ENCODE assay signal across 13 cellular contexts in genomic region chr19:49071860-49072547, GRCh38. TPM values are rescaled to one million over a fixed set of nuclear protein-coding genes. Genes with fewer than 3 reads are reported as not detected.
DNase-seq lines count a peak whose midpoint lies in the region; ATAC-seq and TF ChIP-seq lines count a peak whose summit lies in the region.
"Had no signal": no experiment of that assay in that cellular context is flagged by ENCODE, and none has a peak within 500 bp of the region (broad histone marks: within the 10 kb centered on the region; RNA-seq: fewer than 3 reads in every experiment).

No MANE protein-coding gene starts in this region.

- no peak overlapping the region for H3K27ac Mint-ChIP-seq in stimulated activated naive CD8-positive, alpha-beta T cell treated with anti-CD3 and anti-CD28 coated beads, Interleukin-15, amount 100 ng/mL, for 72 hours
- H3K27ac Mint-ChIP-seq in activated B cell treated with CpG ODN at 0.5 μM for 24 hours (no peak overlapping the region), immature natural killer cell (no peak overlapping the region)

- TF ChIP-seq CTCF in activated B cell treated with CpG ODN at 0.5 μM for 24 hours (IDR thresholded peaks at IDR 0.05), result no peak
- TF ChIP-seq CTCF in upper lobe of right lung (IDR thresholded peaks at IDR 0.05), result no peak

- H3K36me3 ChIP-seq in upper lobe of right lung, result no peaks in the 10 kb centered on the region

- CTCF ChIA-PET in activated B cell treated with CpG ODN at 0.5 μM for 24 hours (lab: Charles Lee), result no interaction called here

- peaks cover 12% of the 10 kb centered on the region for H3K4me1 Mint-ChIP-seq in stimulated activated naive CD8-positive, alpha-beta T cell treated with anti-CD3 and anti-CD28 coated beads, Interleukin-15, amount 100 ng/mL, for 72 hours
- H3K4me1 Mint-ChIP-seq in activated B cell treated with CpG ODN at 0.5 μM for 24 hours (peaks cover 19% of the 10 kb centered on the region), immature natural killer cell (peaks cover 19% of the 10 kb centered on the region in 2 donors)

- POLR2A ChIA-PET in activated B cell treated with CpG ODN at 0.5 μM for 24 hours (lab: Charles Lee), result interaction anchor here (0.6 kb wide), 1 partner anchor 128 kb away, joined by 3 read pairs; no protein-coding TSS in a partner anchor

- peak overlapping the region in 1 of 2 donors; percentile 16 for H3K4me3 Mint-ChIP-seq in stimulated activated naive CD8-positive, alpha-beta T cell treated with anti-CD3 and anti-CD28 coated beads, Interleukin-15, amount 100 ng/mL, for 72 hours
- no peak overlapping the region for H3K4me3 Mint-ChIP-seq in activated B cell treated with CpG ODN at 0.5 μM for 24 hours
- peak overlapping the region in 3 of 5 donors; percentile 40 to 53 (median 44) for H3K4me3 Mint-ChIP-seq in immature natural killer cell

- no peak overlapping the region for H3K4me3 ChIP-seq in upper lobe of right lung

- intact Hi-C loops in activated B cell treated with CpG ODN at 0.5 μM for 24 hours (cut with micrococcal nuclease) (no loop called here), upper lobe of right lung (cut with DNase I) (no loop called here)

- no peaks in the 10 kb centered on the region for H3K9me3 ChIP-seq in upper lobe of right lung

- peaks cover 64% of the 10 kb centered on the region for H3K27me3 ChIP-seq in upper lobe of right lung

- ATAC-seq in stimulated activated naive CD8-positive, alpha-beta T cell treated with anti-CD3 and anti-CD28 coated beads, Interleukin-15, Interleukin-2, amounts not matched to agents 100 U/mL and 50 U/mL, for 24 hours, result no peak
- no peak for ATAC-seq in stimulated activated naive CD8-positive, alpha-beta T cell treated with anti-CD3 and anti-CD28 coated beads, Interleukin-15, amount 100 ng/mL, for 72 hours
- ATAC-seq in activated B cell treated with CpG ODN at 0.5 μM for 24 hours (ENCODE audit: low read depth) (peak; percentile 28), upper lobe of right lung (peak; percentile 44), HG02981 (IDR thresholded peaks at IDR 0.05; ENCODE audit: unreplicated experiment) (no peak)

- peak; percentile 30 for DNase-seq in stimulated activated naive CD8-positive, alpha-beta T cell treated with anti-CD3 and anti-CD28 coated beads, Interleukin-15, Interleukin-2, amounts not matched to agents 100 U/mL and 50 U/mL, for 24 hours
- DNase-seq in stimulated activated naive CD8-positive, alpha-beta T cell treated with anti-CD3 and anti-CD28 coated beads, Interleukin-15, amount 100 ng/mL, for 72 hours, result no peak
- DNase-seq in activated B cell treated with CpG ODN at 0.5 μM for 24 hours (no peak), immature natural killer cell (no peak), upper lobe of right lung (peak; percentile 71), RKO (ENCODE audit: low spot score) (no peak), HT-29 (ENCODE audit: low spot score) (no peak)
- DNase-seq: DND-41, NCI-H1105 treated with DMSO at 0.1 percent for 48 hours, OCI-M1 had no signal

- no peaks in the 10 kb centered on the region for H3K4me1 ChIP-seq in upper lobe of right lung

- H3K27ac ChIP-seq in upper lobe of right lung, result no peak overlapping the region

- peaks cover 92% of the 10 kb centered on the region for H3K27me3 Mint-ChIP-seq in stimulated activated naive CD8-positive, alpha-beta T cell treated with anti-CD3 and anti-CD28 coated beads, Interleukin-15, amount 100 ng/mL, for 72 hours
- H3K27me3 Mint-ChIP-seq in activated B cell treated with CpG ODN at 0.5 μM for 24 hours, result peaks cover 59% of the 10 kb centered on the region
- peaks cover 10 to 39% (median 21%) of the 10 kb centered on the region in 3 donors for H3K27me3 Mint-ChIP-seq in immature natural killer cell (ENCODE audit: low read depth in 3 of 3)

- H3K36me3 Mint-ChIP-seq in activated B cell treated with CpG ODN at 0.5 μM for 24 hours (ENCODE audit: low read depth) (no peaks in the 10 kb centered on the region), immature natural killer cell (peaks cover 0 to 10% (median 9%) of the 10 kb centered on the region in 3 donors)

- H3K9me3 Mint-ChIP-seq in stimulated activated naive CD8-positive, alpha-beta T cell treated with anti-CD3 and anti-CD28 coated beads, Interleukin-15, amount 100 ng/mL, for 72 hours, result peaks cover 5 to 16% of the 10 kb centered on the region in 2 donors
- H3K9me3 Mint-ChIP-seq in activated B cell treated with CpG ODN at 0.5 μM for 24 hours (no peaks in the 10 kb centered on the region), immature natural killer cell (peaks cover 0 to 11% (median 0%) of the 10 kb centered on the region in 6 donors)

RNA-seq across cellular contexts. Expression of gene KCNA7, which starts 0.5 kb away (rescaled TPM):
- total RNA-seq in activated B cell treated with CpG ODN at 0.5 μM for 24 hours (not detected in 2 replicates), upper lobe of right lung (not detected)
- not detected for polyA plus RNA-seq in immature natural killer cell
- not detected in 2 replicates for total RNA-seq in HT-29 (2014; rRNA removed; shearing (Covaris generic))
- total RNA-seq: liver had no signal
- polyA plus RNA-seq: liver had no signal

RNA-seq across cellular contexts. Expression of gene NTF4, which starts 7.4 kb away (rescaled TPM):
- total RNA-seq in activated B cell treated with CpG ODN at 0.5 μM for 24 hours (not detected in 2 replicates), upper lobe of right lung (2.7 TPM)
- not detected for polyA plus RNA-seq in immature natural killer cell
- 0.29 TPM in 1 of 2 replicates, not detected in the other for total RNA-seq in HT-29 (2014; rRNA removed; shearing (Covaris generic))
- total RNA-seq: liver had no signal
- polyA plus RNA-seq: liver had no signal

RNA-seq across cellular contexts. Expression of gene SNRNP70, which starts 13.2 kb away (rescaled TPM):
- total RNA-seq in activated B cell treated with CpG ODN at 0.5 μM for 24 hours (268 and 298 TPM in 2 replicates), upper lobe of right lung (179 TPM)
- polyA plus RNA-seq in immature natural killer cell, result 10 to 100 TPM; 42.6 to 84.4 (median 48.8) TPM
- 994 and 1,107 TPM in 2 replicates for total RNA-seq in HT-29 (2014; rRNA removed; shearing (Covaris generic))

RNA-seq across cellular contexts. Expression of gene CGB7, which starts 14.5 kb away (rescaled TPM):
- not detected in 2 replicates for total RNA-seq in activated B cell treated with CpG ODN at 0.5 μM for 24 hours
- not detected for polyA plus RNA-seq in immature natural killer cell
- 0.43 TPM for total RNA-seq in upper lobe of right lung
- total RNA-seq in HT-29 (2014; rRNA removed; shearing (Covaris generic)), result not detected in 2 replicates
- total RNA-seq: liver had no signal
- polyA plus RNA-seq: liver had no signal

RNA-seq across cellular contexts. Expression of gene CGB8, which starts 23.1 kb away (rescaled TPM):
- total RNA-seq in activated B cell treated with CpG ODN at 0.5 μM for 24 hours (not detected in 2 replicates), upper lobe of right lung (not detected)
- polyA plus RNA-seq in immature natural killer cell, result not detected
- total RNA-seq in HT-29 (2014; rRNA removed; shearing (Covaris generic)), result not detected in 2 replicates
- total RNA-seq: liver had no signal
- polyA plus RNA-seq: adipose tissue, liver had no signal

Comparison
In these comparisons a context has a peak if more than half of its experiments do, and no peak if none do; other contexts are left out.
1. DNase-seq: peak in stimulated activated naive CD8-positive, alpha-beta T cell treated with anti-CD3 and anti-CD28 coated beads, Interleukin-15, Interleukin-2, amounts not matched to agents 100 U/mL and 50 U/mL, for 24 hours (single experiment) and upper lobe of right lung (single experiment); none in stimulated activated naive CD8-positive, alpha-beta T cell treated with anti-CD3 and anti-CD28 coated beads, Interleukin-15, amount 100 ng/mL, for 72 hours (0 of 2), activated B cell treated with CpG ODN at 0.5 μM for 24 hours (single experiment), immature natural killer cell (0 of 3), RKO (single experiment) and HT-29 (single experiment).
2. ATAC-seq: peak in activated B cell treated with CpG ODN at 0.5 μM for 24 hours (single experiment) and upper lobe of right lung (single experiment); none in stimulated activated naive CD8-positive, alpha-beta T cell treated with anti-CD3 and anti-CD28 coated beads, Interleukin-15, Interleukin-2, amounts not matched to agents 100 U/mL and 50 U/mL, for 24 hours (single experiment), stimulated activated naive CD8-positive, alpha-beta T cell treated with anti-CD3 and anti-CD28 coated beads, Interleukin-15, amount 100 ng/mL, for 72 hours (single experiment) and HG02981 (single experiment).